Comparison of ENCODE assay signal across 1 cellular context in genomic region chr16:83781-84615, GRCh38.
TF ChIP-seq lines count a peak whose summit lies in the region.

No MANE protein-coding gene starts in this region.

TF ChIP-seq in HCT116, 20 proteins besides CTCF, POLR2A, EP300 and RAD21 (continued from another document):
- no peak for TF ChIP-seq ZBTB33 (IDR thresholded peaks at IDR 0.05; ENCODE audit: extremely low read depth, insufficient replicate concordance, low read length)
- TF ChIP-seq CBX3 (IDR thresholded peaks at IDR 0.05; ENCODE audit: low read depth): no peak
- TF ChIP-seq POLR2AphosphoS5 (IDR thresholded peaks at IDR 0.05; ENCODE audit: low read depth, low read length): no peak; the same call in 1 of the 2 replicates
- no peak for TF ChIP-seq JUND (IDR thresholded peaks at IDR 0.05)
- no peak for TF ChIP-seq SRF (IDR thresholded peaks at IDR 0.05; ENCODE audit: low read depth)
- no peak for TF ChIP-seq ZFX (IDR thresholded peaks at IDR 0.05)
